Comparison of ENCODE assay signal across 1 cellular context in the genomic region with DNA sequence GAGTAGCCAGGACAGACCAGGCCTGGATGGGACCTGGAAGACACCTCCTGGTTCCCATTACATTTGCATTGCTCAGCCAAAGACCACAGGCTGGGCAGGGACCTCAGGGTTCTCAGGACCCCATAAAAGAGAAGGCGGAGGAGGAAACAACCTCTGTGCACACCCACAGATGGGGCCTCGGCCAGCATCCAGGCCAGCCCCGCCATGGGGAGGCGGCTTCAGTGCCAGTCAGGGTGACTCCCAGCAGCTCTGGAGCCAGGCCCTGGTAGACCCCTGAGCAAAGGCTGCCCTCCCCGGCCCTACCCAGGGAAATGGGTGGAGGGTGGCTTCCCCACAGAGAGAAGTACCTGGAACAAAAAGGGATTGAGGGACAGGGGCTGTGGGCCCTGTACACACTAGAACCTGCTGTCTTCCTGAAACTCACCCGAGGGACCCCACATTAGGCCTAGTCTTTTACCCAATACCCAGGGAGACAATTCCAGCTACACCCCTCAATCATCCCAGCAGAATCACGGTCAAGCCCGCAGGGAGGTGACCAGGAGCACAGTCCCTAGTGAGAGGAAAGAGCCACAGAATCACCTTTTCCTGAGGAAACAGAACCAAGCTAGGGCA.
TF ChIP-seq lines count a peak whose summit lies in the region.

No MANE protein-coding gene starts in this region.

TF ChIP-seq in IMR-90, 13 proteins besides CTCF, POLR2A, EP300 and RAD21 (continued from another document):
- TF ChIP-seq BHLHE40 (IDR thresholded peaks at IDR 0.05; ENCODE audit: low read depth, low read length) (no peak), RCOR1 (IDR thresholded peaks at IDR 0.05; ENCODE audit: insufficient replicate concordance, low read length) (no peak), MAZ (IDR thresholded peaks at IDR 0.05; ENCODE audit: borderline replicate concordance, low read depth, low read length) (no peak), MAFK (IDR thresholded peaks at IDR 0.05; ENCODE audit: low read depth, low read length) (no peak), RFX5 (IDR thresholded peaks at IDR 0.05; ENCODE audit: low read depth, low read length) (no peak), NFE2L2 (IDR thresholded peaks at IDR 0.05; ENCODE audit: low read depth, low read length) (no peak)
- TF ChIP-seq, protein P1, sequence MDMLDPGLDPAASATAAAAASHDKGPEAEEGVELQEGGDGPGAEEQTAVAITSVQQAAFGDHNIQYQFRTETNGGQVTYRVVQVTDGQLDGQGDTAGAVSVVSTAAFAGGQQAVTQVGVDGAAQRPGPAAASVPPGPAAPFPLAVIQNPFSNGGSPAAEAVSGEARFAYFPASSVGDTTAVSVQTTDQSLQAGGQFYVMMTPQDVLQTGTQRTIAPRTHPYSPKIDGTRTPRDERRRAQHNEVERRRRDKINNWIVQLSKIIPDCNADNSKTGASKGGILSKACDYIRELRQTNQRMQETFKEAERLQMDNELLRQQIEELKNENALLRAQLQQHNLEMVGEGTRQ (IDR thresholded peaks at IDR 0.05; ENCODE audit: low read depth, low read length), result no peak
TF ChIP-seq in IMR-90: peak in this region for 0.
